In the genomic region with DNA sequence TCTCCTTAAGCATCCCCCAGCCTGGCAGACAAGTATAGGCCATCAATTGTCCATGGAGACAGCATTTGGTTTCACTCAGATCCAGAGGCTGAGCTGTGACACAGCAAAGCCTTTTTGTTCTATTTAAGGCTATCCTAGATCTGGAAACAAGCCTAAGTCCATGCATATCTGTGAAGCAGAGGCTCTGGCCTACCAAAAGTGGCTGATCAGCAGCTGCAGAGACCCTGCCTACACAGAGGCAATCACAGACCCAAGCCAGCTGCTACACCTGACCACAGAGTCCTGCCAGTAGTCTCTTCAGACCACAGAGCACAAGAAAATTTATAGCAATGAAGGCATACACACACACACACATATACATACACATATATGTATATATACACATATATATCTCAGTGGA, we compare ENCODE assay signal across 28 cellular contexts.
"Had no signal": no experiment of that assay in that cellular context is flagged by ENCODE, and none has a peak within 500 bp of the region (broad histone marks: within the 10 kb centered on the region; RNA-seq: fewer than 3 reads in every experiment).

No MANE protein-coding gene starts in this region.

- H3K4me1 ChIP-seq: breast epithelium, Peyer's patch had no signal

- H3K4me3 Mint-ChIP-seq: activated B cell treated with CpG ODN at 0.5 μM for 24 hours; activated CD4-positive, alpha-beta T cell treated with anti-CD3 and anti-CD28 coated beads, Interleukin-2, amount 10 ng/mL, durations not matched to agents 24 days and 14 days; activated CD8-positive, alpha-beta memory T cell treated with anti-CD3 and anti-CD28 coated beads, Interleukin-2, amount 10 ng/mL, durations not matched to agents 7 days and 5 days; activated naive CD4-positive, alpha-beta T cell treated with anti-CD3 and anti-CD28 coated beads, Interleukin-2, amount 50 U/mL, for 24 hours; activated T-cell treated with anti-CD3 and anti-CD28 coated beads, Interleukin-2, amount 50 U/mL, for 24 hours; activated T-helper 1 cell treated with anti-CD3 and anti-CD28 coated beads, Interleukin-12 subunit alpha, Interleukin-12 subunit beta, Interleukin-2, Interleukin-4 antibody, amounts not matched to agents 30 ng/mL and 10 ng/mL and 1 ng/mL, durations not matched to agents 14 hours and 24 hours and 36 hours; T-helper 17 cell had no signal

- ATAC-seq: activated CD8-positive, alpha-beta memory T cell treated with anti-CD3 and anti-CD28 coated beads, Interleukin-2, amount 10 ng/mL, durations not matched to agents 7 days and 5 days; T-helper 17 cell had no signal

- H3K9me3 Mint-ChIP-seq: activated CD4-positive, alpha-beta T cell treated with anti-CD3 and anti-CD28 coated beads, Interleukin-2, amount 10 ng/mL, durations not matched to agents 24 days and 14 days had no signal

- H3K27me3 ChIP-seq: breast epithelium, MG63, Peyer's patch had no signal

- H3K27ac Mint-ChIP-seq: activated B cell treated with CpG ODN at 0.5 μM for 24 hours; activated CD4-positive, alpha-beta T cell treated with anti-CD3 and anti-CD28 coated beads, Interleukin-2, amount 10 ng/mL, durations not matched to agents 24 days and 14 days; activated CD8-positive, alpha-beta memory T cell treated with anti-CD3 and anti-CD28 coated beads, Interleukin-2, amount 10 ng/mL, durations not matched to agents 7 days and 5 days; activated naive CD4-positive, alpha-beta T cell treated with anti-CD3 and anti-CD28 coated beads, Interleukin-2, amount 50 U/mL, for 24 hours; activated T-cell treated with anti-CD3 and anti-CD28 coated beads, Interleukin-2, amount 50 U/mL, for 24 hours; activated T-helper 1 cell treated with anti-CD3 and anti-CD28 coated beads, Interleukin-12 subunit alpha, Interleukin-12 subunit beta, Interleukin-2, Interleukin-4 antibody, amounts not matched to agents 30 ng/mL and 10 ng/mL and 1 ng/mL, durations not matched to agents 14 hours and 24 hours and 36 hours; T-helper 17 cell had no signal

- H3K27me3 Mint-ChIP-seq: activated B cell treated with CpG ODN at 0.5 μM for 24 hours; activated CD4-positive, alpha-beta T cell treated with anti-CD3 and anti-CD28 coated beads, Interleukin-2, amount 10 ng/mL, durations not matched to agents 24 days and 14 days; activated CD8-positive, alpha-beta memory T cell treated with anti-CD3 and anti-CD28 coated beads, Interleukin-2, amount 10 ng/mL, durations not matched to agents 7 days and 5 days; activated naive CD4-positive, alpha-beta T cell treated with anti-CD3 and anti-CD28 coated beads, Interleukin-2, amount 50 U/mL, for 24 hours; activated T-cell treated with anti-CD3 and anti-CD28 coated beads, Interleukin-2, amount 50 U/mL, for 24 hours; T-helper 17 cell had no signal

- H3K9ac ChIP-seq: KMS-11 had no signal

- H3K9me3 ChIP-seq: MG63, Peyer's patch had no signal

- H3K36me3 Mint-ChIP-seq: activated CD8-positive, alpha-beta memory T cell treated with anti-CD3 and anti-CD28 coated beads, Interleukin-2, amount 10 ng/mL, durations not matched to agents 7 days and 5 days; activated naive CD4-positive, alpha-beta T cell treated with anti-CD3 and anti-CD28 coated beads, Interleukin-2, amount 50 U/mL, for 24 hours had no signal

- H3K4me3 ChIP-seq: breast epithelium, MG63, Peyer's patch had no signal

- FAIRE-seq: TTC549 had no signal

- H3K36me3 ChIP-seq: breast epithelium, MG63, Peyer's patch had no signal

- H3K27ac ChIP-seq: breast epithelium, KMS-11, Peyer's patch had no signal

- H3K4me1 Mint-ChIP-seq: activated B cell treated with CpG ODN at 0.5 μM for 24 hours; activated CD4-positive, alpha-beta T cell treated with anti-CD3 and anti-CD28 coated beads, Interleukin-2, amount 10 ng/mL, durations not matched to agents 24 days and 14 days; activated CD8-positive, alpha-beta memory T cell treated with anti-CD3 and anti-CD28 coated beads, Interleukin-2, amount 10 ng/mL, durations not matched to agents 7 days and 5 days; activated naive CD4-positive, alpha-beta T cell treated with anti-CD3 and anti-CD28 coated beads, Interleukin-2, amount 50 U/mL, for 24 hours; T-helper 17 cell had no signal

- H3K4me2 ChIP-seq: KMS-11 had no signal

- DNase-seq: activated B cell treated with CpG ODN at 0.5 μM for 24 hours; activated CD4-positive, alpha-beta T cell treated with anti-CD3 and anti-CD28 coated beads for 1 hour; activated CD4-positive, alpha-beta T cell treated with anti-CD3 and anti-CD28 coated beads, Interleukin-2, amount 10 ng/mL, durations not matched to agents 24 days and 14 days; activated CD4-positive, alpha-beta T cell treated with anti-CD3 and anti-CD28 coated beads, Interleukin-2, amount 50 U/mL, for 48 hours; activated CD8-positive, alpha-beta memory T cell treated with anti-CD3 and anti-CD28 coated beads, Interleukin-2, amount 10 ng/mL, durations not matched to agents 7 days and 5 days; activated effector memory CD4-positive, alpha-beta T cell treated with Interleukin-2 at 50 U/mL for 16 hours; activated naive CD4-positive, alpha-beta T cell; activated T-cell treated with anti-CD3 and anti-CD28 coated beads, Interleukin-2, amount 50 U/mL, for 24 hours; aorta; MG63; MV-4-11; NCI-H1092 treated with DMSO at 0.1 percent for 48 hours; NCI-H1417 treated with DMSO at 0.1 percent for 48 hours; NCI-H1694; NCI-H2029; NCI-H2171 treated with DMSO at 0.1 percent for 48 hours; NCI-H226; NCI-H526; NCI-H774; Peyer's patch; SHP77 treated with DMSO at 0.1 percent for 48 hours; T-helper 17 cell; T1000 had no signal
